20 cellular contexts compared by ENCODE assay signal in genomic region chr14:43503508-43503907, GRCh38.
DNase-seq lines count a peak whose midpoint lies in the region; ATAC-seq and TF ChIP-seq lines count a peak whose summit lies in the region.
"Had no signal": no experiment of that assay in that cellular context is flagged by ENCODE, and none has a peak within 500 bp of the region (broad histone marks: within the 10 kb centered on the region; RNA-seq: fewer than 3 reads in every experiment).

No MANE protein-coding gene starts in this region.

- H3K79me2 ChIP-seq in smooth muscle cell (ENCODE audit: low read depth), result no peaks in the 10 kb centered on the region

- TF ChIP-seq CTCF in smooth muscle cell (IDR thresholded peaks at IDR 0.05; ENCODE audit: borderline replicate concordance, insufficient read depth, poor library complexity, severe bottlenecking), result peak; percentile 20

- no peak overlapping the region for H3K27ac ChIP-seq in smooth muscle cell (ENCODE audit: low read depth)
- H3K27ac ChIP-seq: gastrocnemius medialis, neutrophil had no signal

- H3K9me3 ChIP-seq in smooth muscle cell (replicated peaks; ENCODE audit: low read depth), result no peaks in the 10 kb centered on the region
- H3K9me3 ChIP-seq: gastrocnemius medialis, neutrophil had no signal

- ATAC-seq in esophagus mucosa, result no peak
- ATAC-seq: activated naive CD4-positive, alpha-beta T cell treated with anti-CD3 and anti-CD28 coated beads, Interleukin-2, amount 50 U/mL, for 72 hours; gastrocnemius medialis; HCT116 had no signal

- H2AFZ ChIP-seq in smooth muscle cell (ENCODE audit: low read depth), result peak overlapping the region; percentile 16

- no peaks in the 10 kb centered on the region for H3F3A ChIP-seq in smooth muscle cell (ENCODE audit: low read depth)

- no peaks in the 10 kb centered on the region for H4K20me1 ChIP-seq in smooth muscle cell (ENCODE audit: low read depth)

- no peaks in the 10 kb centered on the region for H3K36me3 ChIP-seq in smooth muscle cell (ENCODE audit: low read depth)
- H3K36me3 ChIP-seq: gastrocnemius medialis, neutrophil had no signal

- no peak overlapping the region for H3K4me3 ChIP-seq in smooth muscle cell
- H3K4me3 ChIP-seq: gastrocnemius medialis had no signal

- H3K4me2 ChIP-seq in smooth muscle cell, result no peak overlapping the region

- DNase-seq in SIG-M5 treated with dmso at 0.1 percent for 504 hours (lab: John Stamatoyannopoulos, UW; ENCODE audit: unreplicated experiment) (peak; percentile 27), SIG-M5 (lab: John Stamatoyannopoulos, UW) (no peak), NCI-H146 treated with DMSO at 0.1 percent for 48 hours (lab: John Stamatoyannopoulos, UW; ENCODE audit: unreplicated experiment) (peak; percentile 34), SW480 (ENCODE audit: low spot score) (peak; percentile 3), smooth muscle cell (lab: John Stamatoyannopoulos, UW; ENCODE audit: unreplicated experiment) (no peak), NCI-H187 (lab: John Stamatoyannopoulos, UW) (no peak), NK-92 (lab: John Stamatoyannopoulos, UW; ENCODE audit: unreplicated experiment) (no peak)
- DNase-seq: activated CD4-positive, alpha-beta T cell treated with anti-CD3 and anti-CD28 coated beads for 1 hour; DMS79 treated with DMSO at 0.1 percent for 48 hours; effector memory CD4-positive, alpha-beta T cell; gastrocnemius medialis; immature natural killer cell; IMR-90; NCI-H1694; stimulated activated naive CD4-positive, alpha-beta T cell treated with Interleukin-2 at 50 U/mL for 16 hours; T-helper 1 cell had no signal

- H3K4me1 ChIP-seq in smooth muscle cell (ENCODE audit: low read depth), result no peaks in the 10 kb centered on the region
- H3K4me1 ChIP-seq: gastrocnemius medialis had no signal

- no peak overlapping the region for H3K9ac ChIP-seq in smooth muscle cell (ENCODE audit: low read depth)

- H3K27me3 ChIP-seq in smooth muscle cell (ENCODE audit: low read depth), result no peaks in the 10 kb centered on the region
- H3K27me3 ChIP-seq: gastrocnemius medialis, neutrophil had no signal

Comparison
In these comparisons a context has a peak if more than half of its experiments do, and no peak if none do; other contexts are left out.
1. DNase-seq: peak in SIG-M5 treated with dmso at 0.1 percent for 504 hours (single experiment), NCI-H146 treated with DMSO at 0.1 percent for 48 hours (single experiment) and SW480 (single experiment); none in SIG-M5 (single experiment), smooth muscle cell (single experiment), NCI-H187 (0 of 2) and NK-92 (single experiment).